In the genomic region with DNA sequence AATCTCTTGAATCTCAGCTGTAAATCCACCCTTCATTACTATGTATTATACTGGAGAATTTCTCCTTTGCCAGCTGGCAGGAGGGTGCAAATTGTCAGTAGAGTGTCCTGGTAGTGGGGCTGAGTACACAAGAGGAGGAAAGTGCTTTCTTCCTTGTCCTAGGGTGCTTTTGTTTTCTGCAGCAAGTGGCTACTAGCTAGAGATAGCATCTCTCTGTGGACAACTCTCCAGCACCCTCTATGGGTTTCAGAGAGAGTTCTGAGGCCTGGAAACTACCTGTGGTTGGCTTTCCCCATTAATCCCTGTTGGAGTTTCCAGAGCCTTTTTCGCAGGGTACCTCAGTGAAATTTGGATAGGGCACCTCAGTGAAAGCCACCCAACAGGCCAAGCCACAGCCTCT, we compare ENCODE assay signal across 9 cellular contexts.
A peak's percentile ranks its signal among the peaks of the same experiment; 100 is the strongest.
DNase-seq lines count a peak whose midpoint lies in the region; ATAC-seq, FAIRE-seq and TF ChIP-seq lines count a peak whose summit lies in the region.
"Had no signal": no experiment of that assay in that cellular context is flagged by ENCODE, and none has a peak within 500 bp of the region (broad histone marks: within the 10 kb centered on the region; RNA-seq: fewer than 3 reads in every experiment).

No MANE protein-coding gene starts in this region.

- H3K27ac ChIP-seq in 22Rv1: no peak overlapping the region

- peak; percentile 63 for TF ChIP-seq CTCF in 22Rv1 (IDR thresholded peaks at IDR 0.05)
- peak; percentile 40 for TF ChIP-seq CTCF in GM12865 (IDR thresholded peaks at IDR 0.05; ENCODE audit: insufficient read depth, low read depth, low read length, missing control alignments)

- H3K4me1 ChIP-seq in NT2/D1 (ENCODE audit: insufficient read depth, insufficient read length): no peaks in the 10 kb centered on the region

- no peaks in the 10 kb centered on the region for H3K27me3 ChIP-seq in NT2/D1 (ENCODE audit: insufficient read depth, insufficient read length)

- ATAC-seq in HG02884 (IDR thresholded peaks at IDR 0.05; ENCODE audit: unreplicated experiment): no peak
- ATAC-seq in GM21576 (IDR thresholded peaks at IDR 0.05; ENCODE audit: unreplicated experiment): no peak
- no peak for ATAC-seq in stimulated activated naive CD8-positive, alpha-beta T cell treated with anti-CD3 and anti-CD28 coated beads, Interleukin-15, Interleukin-2, amounts not matched to agents 100 U/mL and 50 U/mL, for 24 hours

- no peaks in the 10 kb centered on the region for H3K36me3 ChIP-seq in NT2/D1 (ENCODE audit: insufficient read depth, insufficient read length, low read length)

- no peak for TF ChIP-seq POLR2A in GM12892 (IDR thresholded peaks at IDR 0.05; ENCODE audit: low read depth, low read length)

- no peak for FAIRE-seq in GM12892 (lab: Jason Lieb, UNC)

- no peak overlapping the region for H3K4me3 ChIP-seq in GM12865 (ENCODE audit: low read depth, low read length)
- H3K4me3 ChIP-seq in NT2/D1 (ENCODE audit: insufficient read length, low read depth): no peak overlapping the region

- H3K9ac ChIP-seq in NT2/D1 (ENCODE audit: insufficient read length, low read depth): no peak overlapping the region

- DNase-seq in GM12865 (ENCODE audit: low read depth) (peak; percentile 5), NT2/D1 (ENCODE audit: low read depth, low spot score) (peak; percentile 35), fibroblast of gingiva (ENCODE audit: low read depth) (peak; percentile 2), GM12892 (ENCODE audit: insufficient read length) (no peak)
- no peak for DNase-seq in stimulated activated naive CD8-positive, alpha-beta T cell treated with anti-CD3 and anti-CD28 coated beads, Interleukin-15, Interleukin-2, amounts not matched to agents 100 U/mL and 50 U/mL, for 24 hours
- DNase-seq: activated T-cell treated with anti-CD3 and anti-CD28 coated beads, Interleukin-2, amount 50 U/mL, for 24 hours had no signal

- H3K9me3 ChIP-seq in NT2/D1 (ENCODE audit: insufficient read depth, low read length): 0 out of 2 replicates have a peak, but pooled peaks cover 10% of the 10 kb centered on the region

Comparison
In these comparisons a context has a peak if more than half of its experiments do, and no peak if none do; other contexts are left out.
1. DNase-seq: peak in GM12865 (single experiment), NT2/D1 (single experiment) and fibroblast of gingiva (single experiment); none in GM12892 (single experiment) and stimulated activated naive CD8-positive, alpha-beta T cell treated with anti-CD3 and anti-CD28 coated beads, Interleukin-15, Interleukin-2, amounts not matched to agents 100 U/mL and 50 U/mL, for 24 hours (single experiment).